Comparison of ENCODE assay signal across 19 cellular contexts in the genomic region with DNA sequence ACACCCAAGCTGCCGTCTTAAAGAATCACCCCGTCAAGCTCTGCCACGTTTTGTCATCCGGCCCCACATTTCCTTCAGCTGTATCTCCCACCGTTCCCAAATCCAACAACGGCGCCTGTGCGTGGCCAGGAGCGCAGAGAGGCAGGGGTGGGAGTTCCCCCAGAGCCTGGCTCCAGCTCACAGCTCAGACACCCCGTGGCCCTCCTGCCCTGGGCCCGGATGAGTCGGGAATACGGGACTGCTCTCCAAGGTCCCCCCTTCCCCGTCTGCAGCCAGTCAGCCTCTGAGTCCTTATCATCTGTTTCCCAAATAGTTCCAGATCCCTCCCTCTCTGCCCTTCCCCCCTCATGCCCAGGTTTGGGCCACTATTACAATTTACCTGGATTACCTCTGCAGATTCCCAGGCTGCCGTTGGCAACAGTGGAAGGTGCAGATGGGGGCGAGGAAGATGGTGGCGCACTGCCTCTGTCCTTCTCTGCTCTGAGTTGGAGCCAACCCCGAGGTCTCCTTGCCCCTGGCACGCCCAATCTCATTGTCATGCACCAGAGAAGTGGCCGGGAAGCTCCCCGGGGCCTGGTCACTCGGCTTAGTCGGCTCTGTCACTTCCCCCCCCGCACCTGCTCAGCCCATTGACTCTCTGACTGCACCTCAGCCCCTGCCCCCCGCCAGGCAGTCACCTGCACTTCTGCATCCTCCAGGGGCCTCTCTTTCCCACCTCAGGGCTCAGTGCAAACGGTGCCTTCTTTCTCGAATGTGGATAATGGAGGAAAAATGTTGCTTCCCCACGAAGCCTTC. TPM values are rescaled to one million over a fixed set of nuclear protein-coding genes. Genes with fewer than 3 reads are reported as not detected.
DNase-seq lines count a peak whose midpoint lies in the region; FAIRE-seq and TF ChIP-seq lines count a peak whose summit lies in the region.
"Had no signal": no experiment of that assay in that cellular context is flagged by ENCODE, and none has a peak within 500 bp of the region (broad histone marks: within the 10 kb centered on the region; RNA-seq: fewer than 3 reads in every experiment).

No MANE protein-coding gene starts in this region.

- no peaks in the 10 kb centered on the region for H3K79me2 ChIP-seq in H1 (ENCODE audit: control insufficient read depth in 1 of 2, insufficient read depth in 2 of 2, low read length in 2 of 2)
- no peaks in the 10 kb centered on the region for H3K79me2 ChIP-seq in keratinocyte (ENCODE audit: control insufficient read depth, insufficient read depth, low read length)

- peaks cover 5 to 14% (median 10%) of the 10 kb centered on the region in 4 experiments; a peak in 6 of 7 replicates for H3K4me1 ChIP-seq in H1 (replicated peaks in 1 of 4; ENCODE audit: control insufficient read depth in 3 of 4, insufficient read depth in 4 of 4, low read length in 3 of 4)
- H3K4me1 ChIP-seq in keratinocyte (ENCODE audit: control insufficient read depth, extremely low read depth, insufficient read depth, low read length): peaks cover 15% of the 10 kb centered on the region
- H3K4me1 ChIP-seq in stomach: peaks cover 0 to 26% (median 0%) of the 10 kb centered on the region in 4 donors
- H3K4me1 ChIP-seq: HAP-1, Peyer's patch had no signal

- peak overlapping the region; percentile 7; the same call in 1 of the 2 replicates for H2BK5ac ChIP-seq in H1 (ENCODE audit: low read depth, low read length)

- POLR2A ChIA-PET in H1 (lab: Charles Lee; ENCODE audit: partially characterized antibody): interaction anchor here (0.7 to 1.0 kb wide), 2 partner anchors 8 to 18 kb away, joined by 3 to 4 read pairs; a partner anchor contains a TSS
- POLR2A ChIA-PET in RWPE1 (lab: Yijun Ruan, JAX; ENCODE audit: low non-redundant PET): no interaction called here

- 0 out of 4 replicates have a peak, but pooled peaks cover 0 to 2% of the 10 kb centered on the region in 2 experiments for H3K9me3 ChIP-seq in H1 (ENCODE audit: insufficient read depth in 2 of 2, low read depth in 1 of 2, low read length in 1 of 2)
- no peaks in the 10 kb centered on the region for H3K9me3 ChIP-seq in keratinocyte (ENCODE audit: control insufficient read depth, low read depth, low read length)
- peaks cover 0 to 3% (median 0%) of the 10 kb centered on the region in 4 donors for H3K9me3 ChIP-seq in stomach
- H3K9me3 ChIP-seq: HAP-1, Peyer's patch had no signal

- DNase-seq in NCI-H345 (lab: John Stamatoyannopoulos, UW): peak; percentile 38
- no peak for DNase-seq in NCI-H345 treated with DMSO at 0.1 percent for 48 hours (lab: John Stamatoyannopoulos, UW; ENCODE audit: unreplicated experiment)
- DNase-seq in NCI-H146 (lab: John Stamatoyannopoulos, UW): peak; percentile 94
- no peak for DNase-seq in H1 (ENCODE audit: low read depth in 1 of 2, low spot score in 2 of 2)
- DNase-seq in keratinocyte (ENCODE audit: low read depth, low spot score): no peak
- DNase-seq in stomach: no peak
- no peak for DNase-seq in RWPE1 (ENCODE audit: low spot score)
- no peak for DNase-seq in NCI-H2029 (lab: John Stamatoyannopoulos, UW)
- DNase-seq: C1 segment of cervical spinal cord, COR-L47, DMS153, KBM-7, NCI-H1092, NCI-H1930, NCI-H69, Peyer's patch, SHP77 had no signal

- TF ChIP-seq EP300 in H1 (IDR thresholded peaks at IDR 0.05; ENCODE audit: borderline replicate concordance in 1 of 2, low read depth in 2 of 2, low read length in 2 of 2) (no peak), stomach (IDR thresholded peaks at IDR 0.05) (no peak)

- H3K23ac ChIP-seq in H1 (ENCODE audit: insufficient read length): no peak overlapping the region

- no peak overlapping the region for H2AK5ac ChIP-seq in H1 (ENCODE audit: low read depth, low read length)

- TF ChIP-seq RAD21 in H1 (IDR thresholded peaks at IDR 0.05 in 1 of 2, conservative IDR thresholded peaks at IDR 0.05 in 1 of 2; ENCODE audit: low read depth in 2 of 2, low read length in 2 of 2): no peak; a peak in 1 of 4 replicates

- H3K9me1 ChIP-seq in keratinocyte (ENCODE audit: control insufficient read depth, extremely low read depth, insufficient read depth, low read length): no peaks in the 10 kb centered on the region

- dilution Hi-C loops in keratinocyte (cut with MboI; ENCODE audit: extremely low pct_ligation_motif_present, low sequenced_read_pairs): no loop called here

- intact Hi-C loops in stomach (cut with DNase I; ENCODE audit: low total_unique reads): no loop called here

- peak overlapping the region; percentile 17 to 24 for H3K4me2 ChIP-seq in H1 (ENCODE audit: insufficient read depth in 1 of 2, low read depth in 2 of 2, low read length in 2 of 2)
- H3K4me2 ChIP-seq in keratinocyte (ENCODE audit: control insufficient read depth, extremely low read depth, insufficient read depth, low read depth, low read length): peak overlapping the region; percentile 66

- H2BK15ac ChIP-seq in H1 (ENCODE audit: low read length): no peak overlapping the region

- H4K5ac ChIP-seq in H1 (ENCODE audit: insufficient read length, low read depth, low read length): no peak overlapping the region

- no peak overlapping the region for H2BK120ac ChIP-seq in H1 (replicated peaks; ENCODE audit: low read depth, low read length)

- CTCF ChIA-PET in H1 (lab: Charles Lee; ENCODE audit: partially characterized antibody) (interaction anchor here (0.8 to 1.5 kb wide), 4 partner anchors 9 to 30 kb away, joined by 3 to 4 read pairs (median 4); no protein-coding TSS in a partner anchor), RWPE1 (lab: Yijun Ruan, JAX) (interaction anchor here (0.5 kb wide), 1 partner anchor 153 kb away, joined by 4 read pairs; no protein-coding TSS in a partner anchor)

- H3K56ac ChIP-seq in H1 (replicated peaks; ENCODE audit: insufficient read length, low read depth, low read length): no peak overlapping the region

- no peaks in the 10 kb centered on the region for H3K23me2 ChIP-seq in H1 (ENCODE audit: low read depth, low read length)

- H3K79me1 ChIP-seq in H1 (ENCODE audit: low read depth, low read length): no peaks in the 10 kb centered on the region

- H4K20me1 ChIP-seq in H1 (replicated peaks in 1 of 2; ENCODE audit: control insufficient read depth in 1 of 2, insufficient read depth in 2 of 2, low read length in 2 of 2): no peaks in the 10 kb centered on the region
- H4K20me1 ChIP-seq in keratinocyte (ENCODE audit: control insufficient read depth, extremely low read depth, insufficient read depth, low read length): no peaks in the 10 kb centered on the region

- H3K14ac ChIP-seq in H1 (ENCODE audit: insufficient read length): no peak overlapping the region

- no peak for FAIRE-seq in H1 (lab: Jason Lieb, UNC)
- no peak for FAIRE-seq in keratinocyte (lab: Jason Lieb, UNC)
- FAIRE-seq: HTR-8/SVneo had no signal

- H3K4me3 ChIP-seq in H1 (ENCODE audit: extremely low read depth in 1 of 4, insufficient read depth in 2 of 4, low read depth in 3 of 4, low read length in 4 of 4) (peak overlapping the region in 1 of 4 experiments; percentile 24; a peak in 2 of 8 replicates), keratinocyte (ENCODE audit: control insufficient read depth in 2 of 3, extremely low read depth in 1 of 3, insufficient read depth in 2 of 3, low read depth in 1 of 3, low read length in 3 of 3) (no peak overlapping the region), stomach (no peak overlapping the region)
- H3K4me3 ChIP-seq: HAP-1, Peyer's patch had no signal

- peak overlapping the region; percentile 98; the same call in 1 of the 2 replicates for H2BK12ac ChIP-seq in H1 (ENCODE audit: low read depth, low read length)

- H3K9ac ChIP-seq in H1 (replicated peaks in 1 of 4; ENCODE audit: extremely low read depth in 1 of 4, low read depth in 3 of 4, low read length in 3 of 4) (no peak overlapping the region), keratinocyte (ENCODE audit: control insufficient read depth, extremely low read depth, insufficient read depth, low read length) (no peak overlapping the region)

- WGBS in H1 (ENCODE audit: extremely low coverage in 1 of 2, insufficient coverage in 1 of 2, insufficient read length in 1 of 2, insufficient replicate concordance in 2 of 2, low coverage in 1 of 2, low lambda C conversion rate in 2 of 2, missing lambda C conversion rate in 1 of 2), 2 experiments: 64% methylated on average over 26 of the region's 28 CpGs; no CpG with 5 or more reads in 1 of the 2 experiments
- WGBS in stomach, 5 donors: 38 to 59% (median 44%) methylated on average over 19 to 28 of the region's 28 CpGs

- H3K27ac ChIP-seq in H1 (ENCODE audit: low read depth, low read length) (no peak overlapping the region), keratinocyte (ENCODE audit: control insufficient read depth, insufficient read depth, low read length) (peak overlapping the region; percentile 40), stomach (no peak overlapping the region), RWPE1 (no peak overlapping the region)
- H3K27ac ChIP-seq: Peyer's patch had no signal

- H3K27me3 ChIP-seq in H1 (replicated peaks in 1 of 4; ENCODE audit: control insufficient read depth in 3 of 4, extremely low read depth in 1 of 4, insufficient read depth in 3 of 4, low read length in 3 of 4): 0 out of 7 replicates have a peak, but pooled peaks cover 0 to 2% (median 0%) of the 10 kb centered on the region in 4 experiments
- H3K27me3 ChIP-seq in keratinocyte (ENCODE audit: control insufficient read depth, extremely low read depth, insufficient read depth, low read length): peaks cover 3% of the 10 kb centered on the region
- peaks cover 0 to 47% (median 29%) of the 10 kb centered on the region in 3 donors for H3K27me3 ChIP-seq in stomach
- H3K27me3 ChIP-seq: Peyer's patch had no signal

- H3K4ac ChIP-seq in H1 (replicated peaks; ENCODE audit: insufficient read length, low read depth, low read length): no peak overlapping the region

- no peak overlapping the region for H4K91ac ChIP-seq in H1 (replicated peaks; ENCODE audit: insufficient read length, low read length)

- H2AFZ ChIP-seq in H1 (ENCODE audit: low read length): 0 out of 2 replicates have a peak overlapping the region, but pooled peaks have one; percentile 46
- peak overlapping the region; percentile 73 for H2AFZ ChIP-seq in keratinocyte (ENCODE audit: control insufficient read depth, low read length)

- TF ChIP-seq POLR2A in H1 (IDR thresholded peaks at IDR 0.05; ENCODE audit: control extremely low read depth in 1 of 2, low read depth in 2 of 2, low read length in 2 of 2) (no peak), stomach (IDR thresholded peaks at IDR 0.05) (no peak)

- H3K18ac ChIP-seq in H1 (ENCODE audit: extremely low read depth, low read length): no peak overlapping the region; the same call in none of the 2 replicates

- TF ChIP-seq CTCF in H1 (IDR thresholded peaks at IDR 0.05; ENCODE audit: control extremely low read depth in 1 of 3, insufficient read depth in 1 of 3, low read depth in 1 of 3, low read length in 3 of 3) (no peak), keratinocyte (optimal IDR thresholded peaks at IDR 0.05 in 1 of 3, IDR thresholded peaks at IDR 0.05 in 1 of 3, conservative IDR thresholded peaks at IDR 0.05 in 1 of 3; ENCODE audit: extremely low read depth in 1 of 3, insufficient read depth in 2 of 3, low read length in 3 of 3) (no peak), stomach (IDR thresholded peaks at IDR 0.05) (no peak), RWPE1 (conservative IDR thresholded peaks at IDR 0.05; ENCODE audit: low read depth) (no peak)

- H2BK20ac ChIP-seq in H1 (ENCODE audit: low read length): 0 out of 2 replicates have a peak overlapping the region, but pooled peaks have one; percentile 95

- peak overlapping the region; percentile 65; the same call in 1 of the 2 replicates for H4K8ac ChIP-seq in H1 (ENCODE audit: extremely low read depth, insufficient read depth, low read length)

- H3K36me3 ChIP-seq in H1 (ENCODE audit: control insufficient read depth in 2 of 4, insufficient read depth in 4 of 4, low read length in 3 of 4) (no peaks in the 10 kb centered on the region), keratinocyte (ENCODE audit: control insufficient read depth in 2 of 2, extremely low read depth in 1 of 2, insufficient read depth in 2 of 2, low read length in 2 of 2) (no peaks in the 10 kb centered on the region), stomach (no peaks in the 10 kb centered on the region)
- H3K36me3 ChIP-seq: HAP-1, Peyer's patch had no signal

RNA-seq across cellular contexts. Expression of a gene that starts 18.3 kb away (rescaled TPM):
- 28.7 and 29.0 TPM in 2 replicates for total RNA-seq in H1 (2021; fragmentation: NEBNext Ultra II Directional; extraction: Animal tissue kit (Norgen Biotek cat#: 25700))
- 6.9 and 15.2 TPM in 2 replicates for polyA plus RNA-seq in H1 (2011; rRNA removed)
- 5.9 TPM for polyA plus RNA-seq in H1 (2011; cell fraction: cytosol; rRNA removed)
- polyA plus RNA-seq in H1 (2011; cell fraction: nucleus; rRNA removed): 22.2 TPM
- polyA plus RNA-seq in H1 (2012, experiment 1 of 2): 11.2 to 16.6 TPM (median 15.1 TPM) in 4 replicates
- polyA plus RNA-seq in H1 (2012, experiment 2 of 2): 10.7 TPM
- 9.7 TPM for polyA plus RNA-seq in H1 (2013, experiment 1 of 2)
- 9.0 TPM for polyA plus RNA-seq in H1 (2013, experiment 2 of 2)
- 22.7 and 24.2 TPM in 2 replicates for polyA minus RNA-seq in H1 (2011; rRNA and poly(A)+ RNA removed)
- polyA minus RNA-seq in H1 (2011; cell fraction: cytosol; rRNA and poly(A)+ RNA removed): 20.0 TPM
- polyA minus RNA-seq in H1 (2011; cell fraction: nucleus; rRNA and poly(A)+ RNA removed): 53.0 TPM
- polyA plus RNA-seq in keratinocyte: 3.6 to 11.3 TPM (median 4.0 TPM) in 3 replicates
- polyA plus RNA-seq in keratinocyte (2011; ENCODE audit: low read depth): 20.1 TPM
- polyA plus RNA-seq in keratinocyte (2011; cell fraction: cytosol; rRNA removed): 4.1 and 7.2 TPM in 2 replicates
- 19.0 and 24.1 TPM in 2 replicates for polyA plus RNA-seq in keratinocyte (2011; cell fraction: nucleus; rRNA removed)
- 6.1 and 19.2 TPM in 2 replicates for polyA plus RNA-seq in keratinocyte (2012; ENCODE audit: low replicate concordance)
- polyA minus RNA-seq in keratinocyte: 14.2 to 55.6 TPM (median 19.5 TPM) in 3 replicates
- polyA minus RNA-seq in keratinocyte (2011; cell fraction: cytosol; rRNA and poly(A)+ RNA removed): 18.0 TPM
- 40.2 and 51.5 TPM in 2 replicates for polyA minus RNA-seq in keratinocyte (2011; cell fraction: nucleus; rRNA and poly(A)+ RNA removed)
- total RNA-seq in stomach: 100 to 1,000 TPM in 1 of 5 donors, 10 to 100 TPM in 4; 14.0 to 103 (median 25.5) TPM
- 1 to 10 TPM; 3.8 to 7.3 (median 7.1) TPM for polyA plus RNA-seq in stomach

RNA-seq across cellular contexts. Expression of a gene that starts 49.9 kb away (rescaled TPM):
- total RNA-seq in H1 (2021; fragmentation: NEBNext Ultra II Directional; extraction: Animal tissue kit (Norgen Biotek cat#: 25700)): 12.0 and 14.8 TPM in 2 replicates
- 17.9 and 35.0 TPM in 2 replicates for polyA plus RNA-seq in H1 (2011; rRNA removed)
- polyA plus RNA-seq in H1 (2011; cell fraction: cytosol; rRNA removed): 23.1 TPM
- 54.8 TPM for polyA plus RNA-seq in H1 (2011; cell fraction: nucleus; rRNA removed)
- 10.6 to 21.0 TPM (median 15.1 TPM) in 4 replicates for polyA plus RNA-seq in H1 (2012, experiment 1 of 2)
- 7.3 TPM for polyA plus RNA-seq in H1 (2012, experiment 2 of 2)
- polyA plus RNA-seq in H1 (2013, experiment 1 of 2): 3.9 TPM
- polyA plus RNA-seq in H1 (2013, experiment 2 of 2): 3.1 TPM
- polyA minus RNA-seq in H1 (2011; rRNA and poly(A)+ RNA removed): 12.1 and 20.6 TPM in 2 replicates
- 21.1 TPM for polyA minus RNA-seq in H1 (2011; cell fraction: cytosol; rRNA and poly(A)+ RNA removed)
- polyA minus RNA-seq in H1 (2011; cell fraction: nucleus; rRNA and poly(A)+ RNA removed): 22.5 TPM
- polyA plus RNA-seq in keratinocyte: 0.01 to 0.03 TPM (median 0.02 TPM) in 3 replicates
- polyA plus RNA-seq in keratinocyte (2011; ENCODE audit: low read depth): not detected
- not detected in 2 replicates for polyA plus RNA-seq in keratinocyte (2011; cell fraction: cytosol; rRNA removed)
- polyA plus RNA-seq in keratinocyte (2011; cell fraction: nucleus; rRNA removed): 0.01 and 0.04 TPM in 2 replicates
- polyA plus RNA-seq in keratinocyte (2012; ENCODE audit: low replicate concordance): 0.08 and 0.13 TPM in 2 replicates
- 0.26 TPM in 1 of 3 replicates, not detected in the others for polyA minus RNA-seq in keratinocyte
- polyA minus RNA-seq in keratinocyte (2011; cell fraction: cytosol; rRNA and poly(A)+ RNA removed): 0.58 TPM
- polyA minus RNA-seq in keratinocyte (2011; cell fraction: nucleus; rRNA and poly(A)+ RNA removed): not detected in 2 replicates
- 1 to 10 TPM in 4 of 5 donors, under 1 TPM in 1; 0.43 to 9.3 (median 5.8) TPM for total RNA-seq in stomach
- polyA plus RNA-seq in stomach: under 1 TPM in 2 of 3 donors, not detected in 1; 0.31 to 0.53 TPM

Comparison
In these comparisons a context has a peak if more than half of its experiments do, and no peak if none do; other contexts are left out.
1. DNase-seq: peak in NCI-H345 (single experiment) and NCI-H146 (single experiment); none in NCI-H345 treated with DMSO at 0.1 percent for 48 hours (single experiment), H1 (0 of 2), keratinocyte (single experiment), stomach (single experiment), RWPE1 (single experiment) and NCI-H2029 (single experiment).